Comparison of ENCODE assay signal across 21 cellular contexts in genomic region chr15:50418041-50418583, GRCh38. TPM values are rescaled to one million over a fixed set of nuclear protein-coding genes. Genes with fewer than 3 reads are reported as not detected.
A peak's percentile ranks its signal among the peaks of the same experiment; 100 is the strongest.
DNase-seq lines count a peak whose midpoint lies in the region; ATAC-seq and TF ChIP-seq lines count a peak whose summit lies in the region.
"Had no signal": no experiment of that assay in that cellular context is flagged by ENCODE, and none has a peak within 500 bp of the region (broad histone marks: within the 10 kb centered on the region; RNA-seq: fewer than 3 reads in every experiment).

No MANE protein-coding gene starts in this region.

- no peaks in the 10 kb centered on the region for H3K36me3 Mint-ChIP-seq in MCF 10A (ENCODE audit: insufficient read depth, unreplicated experiment)
- no peaks in the 10 kb centered on the region for H3K36me3 Mint-ChIP-seq in stimulated activated effector memory CD8-positive, alpha-beta T cell treated with anti-CD3 and anti-CD28 coated beads, Interleukin-12 subunit alpha, Interleukin-12 subunit beta, amount 100 ng/mL, for 72 hours

- dilution Hi-C loops in mammary epithelial cell (cut with HindIII; ENCODE audit: low sequenced_read_pairs) = no loop called here

- no peak for TF ChIP-seq RAD21 in HCT116 (IDR thresholded peaks at IDR 0.05; ENCODE audit: low read depth)

- no peaks in the 10 kb centered on the region; the same call in 1 of the 2 replicates for H3K9me2 ChIP-seq in HCT116 (ENCODE audit: insufficient read depth)

- H3K4me1 Mint-ChIP-seq in MCF 10A (ENCODE audit: insufficient read depth, unreplicated experiment) = no peaks in the 10 kb centered on the region
- no peaks in the 10 kb centered on the region for H3K4me1 Mint-ChIP-seq in stimulated activated effector memory CD8-positive, alpha-beta T cell treated with anti-CD3 and anti-CD28 coated beads, Interleukin-12 subunit alpha, Interleukin-12 subunit beta, amount 100 ng/mL, for 72 hours
- H3K4me1 Mint-ChIP-seq: IgD-negative memory B cell had no signal

- RAD21 ChIA-PET in HCT116 (lab: Charles Lee; ENCODE audit: low non-redundant PET in 1 of 2, low total read pairs in 2 of 2, uncharacterized antibody in 2 of 2, unreplicated experiment in 2 of 2) = no interaction called here

- no peak for TF ChIP-seq CTCF in mammary epithelial cell (conservative IDR thresholded peaks at IDR 0.05 in 1 of 2, IDR thresholded peaks at IDR 0.05 in 1 of 2; ENCODE audit: extremely low read depth in 1 of 2, insufficient read depth in 1 of 2, low read depth in 1 of 2, low read length in 2 of 2)
- TF ChIP-seq CTCF in MCF 10A (IDR thresholded peaks at IDR 0.05; ENCODE audit: unreplicated experiment) = no peak
- no peak for TF ChIP-seq CTCF in HCT116 (IDR thresholded peaks at IDR 0.05 in 2 of 3, conservative IDR thresholded peaks at IDR 0.05 in 1 of 3; ENCODE audit: borderline replicate concordance in 1 of 3, insufficient read depth in 1 of 3, low read depth in 2 of 3, low read length in 2 of 3)

- WGBS in mammary epithelial cell (ENCODE audit: low coverage, missing lambda C conversion rate) = 91% methylated on average over 8 of the region's 9 CpGs

- no peak for ATAC-seq in HCT116
- peak; percentile 45 for ATAC-seq in stimulated activated effector memory CD8-positive, alpha-beta T cell treated with anti-CD3 and anti-CD28 coated beads, Interleukin-12 subunit alpha, Interleukin-12 subunit beta, amount 100 ng/mL, for 72 hours
- no peak for ATAC-seq in GM21576 (IDR thresholded peaks at IDR 0.05; ENCODE audit: unreplicated experiment)
- ATAC-seq: stimulated activated naive CD8-positive, alpha-beta T cell treated with anti-CD3 and anti-CD28 coated beads, Interleukin-15, Interleukin-2, amounts not matched to agents 100 U/mL and 50 U/mL, for 24 hours had no signal

- H3K4me3 Mint-ChIP-seq in MCF 10A (ENCODE audit: unreplicated experiment) = no peak overlapping the region
- no peak overlapping the region for H3K4me3 Mint-ChIP-seq in stimulated activated effector memory CD8-positive, alpha-beta T cell treated with anti-CD3 and anti-CD28 coated beads, Interleukin-12 subunit alpha, Interleukin-12 subunit beta, amount 100 ng/mL, for 72 hours
- H3K4me3 Mint-ChIP-seq: T-helper 1 cell treated with Interleukin-12 subunit alpha and Interleukin-12 subunit beta and Interleukin-4 antibody, amounts not matched to agents 30 μg/mL and 1 μg/mL, for 36 hours had no signal

- no peaks in the 10 kb centered on the region for H3K9me3 Mint-ChIP-seq in MCF 10A (ENCODE audit: unreplicated experiment)
- no peaks in the 10 kb centered on the region for H3K9me3 Mint-ChIP-seq in stimulated activated effector memory CD8-positive, alpha-beta T cell treated with anti-CD3 and anti-CD28 coated beads, Interleukin-12 subunit alpha, Interleukin-12 subunit beta, amount 100 ng/mL, for 72 hours
- H3K9me3 Mint-ChIP-seq: IgD-negative memory B cell; T-helper 1 cell treated with Interleukin-12 subunit alpha and Interleukin-12 subunit beta and Interleukin-4 antibody, amounts not matched to agents 30 μg/mL and 1 μg/mL, for 36 hours had no signal

- intact Hi-C loops in mammary epithelial cell (cut with micrococcal nuclease) = no loop called here
- intact Hi-C loops in MCF 10A (cut with micrococcal nuclease) = no loop called here
- intact Hi-C loops in HCT116 (cut with micrococcal nuclease) = no loop called here

- no peak for TF ChIP-seq POLR2A in HCT116 (IDR thresholded peaks at IDR 0.05; ENCODE audit: borderline replicate concordance, extremely low read depth, insufficient read depth, insufficient read length)

- CTCF ChIA-PET in mammary epithelial cell (lab: Charles Lee; ENCODE audit: low non-redundant PET) = no interaction called here
- CTCF ChIA-PET in MCF 10A (lab: Yijun Ruan, JAX) = interaction anchor here (0.7 kb wide), 1 partner anchor 29 kb away, joined by 3 read pairs; no protein-coding TSS in a partner anchor
- CTCF ChIA-PET in HCT116 (lab: Charles Lee) = no interaction called here

- in situ Hi-C loops in mammary epithelial cell (cut with MboI; ENCODE audit: low sequenced_read_pairs in 2 of 2) = no loop called here

- H2AFZ ChIP-seq in mammary epithelial cell (ENCODE audit: low read depth, low read length) (no peak overlapping the region), HCT116 (ENCODE audit: low read depth, low read length, poor library complexity, severe bottlenecking) (no peak overlapping the region)

- H4K20me1 ChIP-seq in mammary epithelial cell (ENCODE audit: insufficient read depth, low read length) = no peaks in the 10 kb centered on the region
- H4K20me1 ChIP-seq in HCT116 (ENCODE audit: insufficient read depth) = no peaks in the 10 kb centered on the region

- H3K36me3 ChIP-seq in mammary epithelial cell (ENCODE audit: insufficient read depth, low read length) (no peaks in the 10 kb centered on the region), HCT116 (ENCODE audit: control insufficient read depth in 1 of 2, insufficient read depth in 2 of 2, low read length in 2 of 2) (no peaks in the 10 kb centered on the region)
- H3K36me3 ChIP-seq: SJSA1, tibial artery, WERI-Rb-1 had no signal

- POLR2A ChIA-PET in MCF 10A (lab: Yijun Ruan, JAX) (interaction anchor here (3.2 kb wide), 1 partner anchor 63 kb away, joined by 12 read pairs; the partner anchor contains the start of gene GABPB1), HCT116 (lab: Charles Lee) (no interaction called here)

- H3K4me3 ChIP-seq in mammary epithelial cell (replicated peaks in 1 of 3; ENCODE audit: insufficient read depth in 1 of 3, low read depth in 2 of 3, low read length in 3 of 3) = no peak overlapping the region
- no peak overlapping the region for H3K4me3 ChIP-seq in HCT116 (replicated peaks in 1 of 2; ENCODE audit: low read depth in 1 of 2, low read length in 2 of 2)
- H3K4me3 ChIP-seq: SJSA1, skin epidermis, tibial artery had no signal

- BruUV-seq in mammary epithelial cell (replicated peaks; lab: Mats Ljungman, UMichigan) (no TSS peak), MCF 10A (replicated peaks; lab: Mats Ljungman, UMichigan) (no TSS peak), HCT116 (replicated peaks; lab: Mats Ljungman, UMichigan) (no TSS peak)

- H3K27me3 Mint-ChIP-seq in MCF 10A (ENCODE audit: insufficient read depth, unreplicated experiment) = no peaks in the 10 kb centered on the region
- H3K27me3 Mint-ChIP-seq: IgD-negative memory B cell had no signal

- no peak overlapping the region for H3K27ac Mint-ChIP-seq in MCF 10A (ENCODE audit: low read depth, unreplicated experiment)
- H3K27ac Mint-ChIP-seq in stimulated activated effector memory CD8-positive, alpha-beta T cell treated with anti-CD3 and anti-CD28 coated beads, Interleukin-12 subunit alpha, Interleukin-12 subunit beta, amount 100 ng/mL, for 72 hours = no peak overlapping the region
- H3K27ac Mint-ChIP-seq: IgD-negative memory B cell; T-helper 1 cell treated with Interleukin-12 subunit alpha and Interleukin-12 subunit beta and Interleukin-4 antibody, amounts not matched to agents 30 μg/mL and 1 μg/mL, for 36 hours had no signal

- H3K4me2 ChIP-seq in mammary epithelial cell (ENCODE audit: insufficient read depth, low read depth, low read length) (no peak overlapping the region), HCT116 (ENCODE audit: low read length) (no peak overlapping the region)

- DNase-seq in mammary epithelial cell (peak; percentile 6), MCF 10A (ENCODE audit: unreplicated experiment) (no peak), HCT116 (ENCODE audit: low read depth, low spot score) (peak; percentile 24), SW480 (ENCODE audit: low spot score) (peak; percentile 50), GM19240 (ENCODE audit: insufficient read length, low spot score) (no peak), medulla oblongata (ENCODE audit: extremely low spot score) (no peak)
- no peak for DNase-seq in stimulated activated effector memory CD8-positive, alpha-beta T cell treated with anti-CD3 and anti-CD28 coated beads, Interleukin-12 subunit alpha, Interleukin-12 subunit beta, amount 100 ng/mL, for 72 hours (ENCODE audit: low spot score in 2 of 2)
- DNase-seq: activated CD4-positive, alpha-beta T cell treated with anti-CD3 and anti-CD28 coated beads, Interleukin-2, amount 50 U/mL, for 48 hours; activated naive CD4-positive, alpha-beta T cell treated with Interleukin-2 at 50 U/mL for 16 hours; amniotic stem cell; hippocampal formation; NCI-H1694 treated with DMSO at 0.1 percent for 48 hours; NCI-H524; stimulated activated naive CD8-positive, alpha-beta T cell treated with anti-CD3 and anti-CD28 coated beads, Interleukin-15, Interleukin-2, amounts not matched to agents 100 U/mL and 50 U/mL, for 24 hours; tibial artery; WERI-Rb-1 had no signal

- no peaks in the 10 kb centered on the region for H3K4me1 ChIP-seq in mammary epithelial cell (ENCODE audit: insufficient read depth, low read length)
- peaks cover under 1 to 2% of the 10 kb centered on the region in 2 experiments for H3K4me1 ChIP-seq in HCT116 (ENCODE audit: control insufficient read depth in 1 of 2, insufficient read depth in 2 of 2, low read length in 2 of 2)
- H3K4me1 ChIP-seq: SJSA1, tibial artery had no signal

- no peaks in the 10 kb centered on the region for H3K79me2 ChIP-seq in mammary epithelial cell (ENCODE audit: insufficient read depth, low read length)
- no peaks in the 10 kb centered on the region for H3K79me2 ChIP-seq in HCT116 (ENCODE audit: insufficient read depth, low read length)

- H3K27ac ChIP-seq in mammary epithelial cell (ENCODE audit: insufficient read depth, low read depth, low read length) (no peak overlapping the region), HCT116 (ENCODE audit: low read depth, low read length) (no peak overlapping the region)
- H3K27ac ChIP-seq: SJSA1, skin epidermis, tibial artery, WERI-Rb-1 had no signal

- H3K9me3 ChIP-seq in mammary epithelial cell (replicated peaks; ENCODE audit: insufficient read depth, low read length) (no peaks in the 10 kb centered on the region), HCT116 (ENCODE audit: control insufficient read depth in 1 of 2, insufficient read depth in 1 of 2, low read depth in 1 of 2, low read length in 2 of 2) (no peaks in the 10 kb centered on the region)
- H3K9me3 ChIP-seq: SJSA1, tibial artery had no signal

- H3K9ac ChIP-seq in mammary epithelial cell (ENCODE audit: insufficient read depth, low read length) = no peak overlapping the region
- no peak overlapping the region for H3K9ac ChIP-seq in HCT116 (ENCODE audit: low read length)

- H3K27me3 ChIP-seq in mammary epithelial cell (ENCODE audit: insufficient read depth, low read length) = no peaks in the 10 kb centered on the region
- H3K27me3 ChIP-seq in HCT116 (ENCODE audit: insufficient read depth, low read length) = no peaks in the 10 kb centered on the region
- H3K27me3 ChIP-seq: SJSA1, tibial artery had no signal

TF ChIP-seq in HCT116, 20 proteins besides CTCF, POLR2A, EP300 and RAD21 (continues in another document):
- TF ChIP-seq TCF7L2 (IDR thresholded peaks at IDR 0.05; ENCODE audit: borderline replicate concordance, extremely low read depth, insufficient read depth, insufficient read length) = peak; percentile 49
- TF ChIP-seq ZNF274 (IDR thresholded peaks at IDR 0.05; ENCODE audit: low read depth, low read length) = no peak
- TF ChIP-seq CEBPB (IDR thresholded peaks at IDR 0.05; ENCODE audit: low read depth) = peak; percentile 33; the same call in 1 of the 2 replicates

RNA-seq across cellular contexts. Expression of gene USP8, which starts 6.1 kb away (rescaled TPM):
- total RNA-seq in mammary epithelial cell (10 to 100 TPM; 47.7 to 61.6 TPM), MCF 10A (2022) (67.6 and 72.7 TPM in 2 replicates), HCT116 (2021; ENCODE audit: unreplicated experiment) (67.9 TPM)
- polyA plus RNA-seq in mammary epithelial cell = 29.2 TPM
- polyA minus RNA-seq in mammary epithelial cell = 95.4 TPM
- 28.8 and 30.3 TPM in 2 replicates for polyA plus RNA-seq in HCT116 (2012)

Comparison
In these comparisons a context has a peak if more than half of its experiments do, and no peak if none do; other contexts are left out.
1. DNase-seq: peak in mammary epithelial cell (single experiment), HCT116 (single experiment) and SW480 (single experiment); none in MCF 10A (single experiment), stimulated activated effector memory CD8-positive, alpha-beta T cell treated with anti-CD3 and anti-CD28 coated beads, Interleukin-12 subunit alpha, Interleukin-12 subunit beta, amount 100 ng/mL, for 72 hours (0 of 2), GM19240 (single experiment) and medulla oblongata (single experiment).